Comparison of ENCODE assay signal across 22 cellular contexts in genomic region chr9:68861436-68861835, GRCh38.
"Had no signal": no experiment of that assay in that cellular context is flagged by ENCODE, and none has a peak within 500 bp of the region (broad histone marks: within the 10 kb centered on the region; RNA-seq: fewer than 3 reads in every experiment).

No MANE protein-coding gene starts in this region.

- H3K4me1 ChIP-seq: prostate gland, transverse colon had no signal

- H3K4me3 Mint-ChIP-seq: activated naive CD4-positive, alpha-beta T cell treated with anti-CD3 and anti-CD28 coated beads for 36 hours; activated naive CD8-positive, alpha-beta T cell treated with anti-CD3 and anti-CD28 coated beads, Interleukin-2, amount 50 U/mL, for 24 hours; natural killer cell; stimulated activated effector memory CD8-positive, alpha-beta T cell treated with anti-CD3 and anti-CD28 coated beads, Interleukin-12 subunit alpha, Interleukin-12 subunit beta, amount 100 ng/mL, for 72 hours; stimulated activated naive CD8-positive, alpha-beta T cell treated with anti-CD3 and anti-CD28 coated beads, Interleukin-15, amount 100 ng/mL, for 72 hours had no signal

- H3K27ac Mint-ChIP-seq: activated naive CD4-positive, alpha-beta T cell treated with anti-CD3 and anti-CD28 coated beads for 36 hours; activated naive CD8-positive, alpha-beta T cell treated with anti-CD3 and anti-CD28 coated beads, Interleukin-2, amount 50 U/mL, for 24 hours; natural killer cell; stimulated activated effector memory CD8-positive, alpha-beta T cell treated with anti-CD3 and anti-CD28 coated beads, Interleukin-12 subunit alpha, Interleukin-12 subunit beta, amount 100 ng/mL, for 72 hours; stimulated activated naive CD8-positive, alpha-beta T cell treated with anti-CD3 and anti-CD28 coated beads, Interleukin-15, amount 100 ng/mL, for 72 hours had no signal

- ATAC-seq: activated naive CD8-positive, alpha-beta T cell treated with anti-CD3 and anti-CD28 coated beads, Interleukin-2, amount 50 U/mL, for 24 hours; body of pancreas; left lobe of liver; natural killer cell; stimulated activated effector memory CD8-positive, alpha-beta T cell treated with anti-CD3 and anti-CD28 coated beads, Interleukin-12 subunit alpha, Interleukin-12 subunit beta, amount 100 ng/mL, for 72 hours; stimulated activated naive CD8-positive, alpha-beta T cell treated with anti-CD3 and anti-CD28 coated beads, Interleukin-15, amount 100 ng/mL, for 72 hours had no signal

- H3K9me3 ChIP-seq: body of pancreas, neutrophil, ovary, prostate gland, transverse colon had no signal

- H3K4me1 Mint-ChIP-seq: activated naive CD8-positive, alpha-beta T cell treated with anti-CD3 and anti-CD28 coated beads, Interleukin-2, amount 50 U/mL, for 24 hours; natural killer cell; stimulated activated effector memory CD8-positive, alpha-beta T cell treated with anti-CD3 and anti-CD28 coated beads, Interleukin-12 subunit alpha, Interleukin-12 subunit beta, amount 100 ng/mL, for 72 hours; stimulated activated naive CD8-positive, alpha-beta T cell treated with anti-CD3 and anti-CD28 coated beads, Interleukin-15, amount 100 ng/mL, for 72 hours had no signal

- H3K27me3 ChIP-seq: body of pancreas, cardiac muscle cell, neutrophil, ovary, transverse colon had no signal

- DNase-seq: activated CD4-positive, alpha-beta T cell treated with anti-CD3 and anti-CD28 coated beads, Interleukin-2, amount 50 U/mL, for 48 hours; activated CD8-positive, alpha-beta memory T cell treated with anti-CD3 and anti-CD28 coated beads, Interleukin-2, amount 50 U/mL, for 48 hours; activated effector memory CD4-positive, alpha-beta T cell treated with Interleukin-2 at 50 U/mL for 16 hours; activated naive CD4-positive, alpha-beta T cell treated with anti-CD3 and anti-CD28 coated beads for 36 hours; activated naive CD8-positive, alpha-beta T cell treated with anti-CD3 and anti-CD28 coated beads, Interleukin-2, amount 50 U/mL, for 24 hours; activated T-cell treated with anti-CD3 and anti-CD28 coated beads, Interleukin-2, amount 50 U/mL, for 48 hours; body of pancreas; midbrain; natural killer cell; ovary; stimulated activated CD4-positive, alpha-beta T cell treated with anti-CD3 and anti-CD28 coated beads, Interleukin-12 subunit alpha, Interleukin-12 subunit beta, amount 100 ng/mL, for 4 hours; stimulated activated naive CD8-positive, alpha-beta T cell treated with anti-CD3 and anti-CD28 coated beads, Interleukin-15, amount 100 ng/mL, for 72 hours; T-helper 9 cell; transverse colon had no signal

- H3K4me3 ChIP-seq: body of pancreas, cardiac muscle cell, ovary, prostate gland, transverse colon had no signal

- FAIRE-seq: endometrium, keratinocyte, urothelium cell line had no signal

- H3K36me3 Mint-ChIP-seq: natural killer cell; stimulated activated effector memory CD8-positive, alpha-beta T cell treated with anti-CD3 and anti-CD28 coated beads, Interleukin-12 subunit alpha, Interleukin-12 subunit beta, amount 100 ng/mL, for 72 hours had no signal

- H3K36me3 ChIP-seq: cardiac muscle cell, ovary, prostate gland, transverse colon had no signal

- H3K9me3 Mint-ChIP-seq: activated naive CD4-positive, alpha-beta T cell treated with anti-CD3 and anti-CD28 coated beads for 36 hours; activated naive CD8-positive, alpha-beta T cell treated with anti-CD3 and anti-CD28 coated beads, Interleukin-2, amount 50 U/mL, for 24 hours; natural killer cell; stimulated activated effector memory CD8-positive, alpha-beta T cell treated with anti-CD3 and anti-CD28 coated beads, Interleukin-12 subunit alpha, Interleukin-12 subunit beta, amount 100 ng/mL, for 72 hours; stimulated activated naive CD8-positive, alpha-beta T cell treated with anti-CD3 and anti-CD28 coated beads, Interleukin-15, amount 100 ng/mL, for 72 hours had no signal

- H3K27ac ChIP-seq: body of pancreas, cardiac muscle cell, neutrophil, ovary, prostate gland, transverse colon had no signal
